22 cellular contexts compared by ENCODE assay signal in the genomic region with DNA sequence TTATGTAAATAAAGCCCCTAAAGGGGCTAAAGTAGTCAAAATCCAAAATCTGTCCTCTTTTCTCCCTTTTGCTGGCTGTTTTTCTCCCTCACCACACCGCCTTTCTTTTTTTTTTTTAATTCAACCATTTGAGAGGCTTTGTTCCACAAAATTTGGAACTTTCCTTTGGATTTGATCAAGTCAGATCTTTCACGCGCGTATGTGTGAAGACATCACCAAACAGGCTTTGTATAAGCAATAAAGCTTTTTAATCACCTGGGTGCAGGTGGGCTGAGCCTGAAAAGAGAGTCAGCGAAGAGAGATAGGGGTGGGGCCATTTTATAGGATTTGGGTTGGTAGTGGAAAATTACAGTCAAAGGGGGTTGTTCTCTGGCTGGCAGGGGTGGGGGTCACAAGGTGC. TPM values are rescaled to one million over a fixed set of nuclear protein-coding genes. Genes with fewer than 3 reads are reported as not detected.
DNase-seq lines count a peak whose midpoint lies in the region; ATAC-seq, FAIRE-seq and TF ChIP-seq lines count a peak whose summit lies in the region.
"Had no signal": no experiment of that assay in that cellular context is flagged by ENCODE, and none has a peak within 500 bp of the region (broad histone marks: within the 10 kb centered on the region; RNA-seq: fewer than 3 reads in every experiment).

No MANE protein-coding gene starts in this region.

- SMC1A ChIA-PET in GM12878 (lab: Charles Lee; ENCODE audit: uncharacterized antibody, unreplicated experiment), result interaction anchor here (0.9 to 9.2 kb wide), 4 partner anchors 10 to 117 kb away, joined by 3 to 57 read pairs (median 10); a partner anchor contains a TSS

- H2AFZ ChIP-seq in GM12878 (ENCODE audit: control insufficient read depth, low read depth, low read length), result peak overlapping the region; percentile 58

- no peaks in the 10 kb centered on the region; the same call in 1 of the 2 replicates for H3K79me2 ChIP-seq in GM12878 (ENCODE audit: control insufficient read depth, insufficient read depth, low read length)

- FAIRE-seq in GM12878 (lab: Jason Lieb, UNC) (no peak), H54 (lab: Jason Lieb, UNC) (no peak)
- FAIRE-seq: D721Med, G401.6, GM12891, HTR-8/SVneo had no signal

- peaks cover 39% of the 10 kb centered on the region for H3K4me1 ChIP-seq in ES-I3 (ENCODE audit: insufficient read depth, low read length)
- peaks cover 10% of the 10 kb centered on the region; the same call in 1 of the 2 replicates for H3K4me1 ChIP-seq in GM12878 (ENCODE audit: control insufficient read depth, insufficient read depth, low read length)

- 79% methylated on average over 5 of the region's 5 CpGs for WGBS in GM12878 (ENCODE audit: insufficient coverage, insufficient replicate concordance, low lambda C conversion rate, missing lambda C conversion rate)

- H3K36me3 Mint-ChIP-seq in IgD-negative memory B cell, result no peaks in the 10 kb centered on the region
- H3K36me3 Mint-ChIP-seq: CD8-positive, alpha-beta memory T cell had no signal

- in situ Hi-C loops in GM12878 (cut with MboI), result no loop called here

- POLR2A ChIA-PET in GM12878 (lab: Charles Lee), result interaction anchor here (0.7 to 1.8 kb wide), 4 partner anchors 12 to 269 kb away, joined by 3 to 6 read pairs (median 4); no protein-coding TSS in a partner anchor

- ATAC-seq in GM12878, result no peak
- no peak for ATAC-seq in HG02798 (IDR thresholded peaks at IDR 0.05; ENCODE audit: poor library complexity, unreplicated experiment)
- ATAC-seq in HG02884 (IDR thresholded peaks at IDR 0.05; ENCODE audit: unreplicated experiment), result no peak

- no peak for TF ChIP-seq RAD21 in GM12878 (IDR thresholded peaks at IDR 0.05; ENCODE audit: insufficient read depth, low read depth, low read length)

- TF ChIP-seq POLR2A in GM12878 (IDR thresholded peaks at IDR 0.05; ENCODE audit: low read depth, low read length) (no peak), H54 (IDR thresholded peaks at IDR 0.05; ENCODE audit: low read depth, low read length) (no peak)

- BruUV-seq in GM12878 (replicated peaks; lab: Mats Ljungman, UMichigan), result no TSS peak

- peak overlapping the region; percentile 37; the same call in 1 of the 2 replicates for H3K27ac ChIP-seq in GM12878 (ENCODE audit: control insufficient read depth, insufficient read depth)
- H3K27ac ChIP-seq: BLaER1, HL-60, KMS-11, RWPE1 had no signal

- H3K27ac Mint-ChIP-seq in IgD-negative memory B cell, result no peak overlapping the region
- H3K27ac Mint-ChIP-seq: CD8-positive, alpha-beta memory T cell had no signal

- H3K4me1 Mint-ChIP-seq in IgD-negative memory B cell, result peaks cover 2 to 6% (median 6%) of the 10 kb centered on the region in 3 donors

- H3K27me3 ChIP-seq in GM12878 (replicated peaks in 1 of 2; ENCODE audit: control insufficient read depth in 2 of 2, insufficient read depth in 2 of 2, low read length in 1 of 2), result no peaks in the 10 kb centered on the region
- H3K27me3 ChIP-seq: BLaER1 had no signal

- no peak for TF ChIP-seq CTCF in GM12878 (IDR thresholded peaks at IDR 0.05 in 2 of 3, conservative IDR thresholded peaks at IDR 0.05 in 1 of 3; ENCODE audit: control insufficient read depth in 2 of 3, extremely low read depth in 1 of 3, insufficient read depth in 1 of 3, low read depth in 3 of 3, low read length in 3 of 3)

- H3K9ac ChIP-seq in ES-I3 (ENCODE audit: low read depth, low read length), result peak overlapping the region; percentile 7; the same call in 1 of the 2 replicates
- no peak overlapping the region; the same call in 1 of the 2 replicates for H3K9ac ChIP-seq in GM12878 (ENCODE audit: control insufficient read depth, insufficient read depth, low read length)
- H3K9ac ChIP-seq: BLaER1, KMS-11 had no signal

- CTCF ChIA-PET in GM12878 (lab: Yijun Ruan, JAX), result interaction anchor here (0.9 to 1.0 kb wide), 2 partner anchors 11 to 171 kb away, joined by 3 read pairs; no protein-coding TSS in a partner anchor

- H3K4me3 ChIP-seq in GM12878, result peak overlapping the region; percentile 46
- H3K4me3 ChIP-seq: BLaER1 had no signal

- H3K4me3 Mint-ChIP-seq in IgD-negative memory B cell, result peak overlapping the region; percentile 32 to 62 (median 56)
- H3K4me3 Mint-ChIP-seq: CD8-positive, alpha-beta memory T cell had no signal

- no peaks in the 10 kb centered on the region for H4K20me1 ChIP-seq in GM12878 (ENCODE audit: control insufficient read depth, insufficient read depth)
- H4K20me1 ChIP-seq: BLaER1 had no signal

- H3K9me3 Mint-ChIP-seq in IgD-negative memory B cell, result no peaks in the 10 kb centered on the region
- H3K9me3 Mint-ChIP-seq: CD8-positive, alpha-beta memory T cell had no signal

- H3K36me3 ChIP-seq in ES-I3 (ENCODE audit: insufficient read depth, low read length) (no peaks in the 10 kb centered on the region), GM12878 (ENCODE audit: control insufficient read depth in 2 of 2, insufficient read depth in 2 of 2, low read length in 1 of 2) (no peaks in the 10 kb centered on the region)
- H3K36me3 ChIP-seq: BLaER1 had no signal

- H3K4me2 ChIP-seq in GM12878 (ENCODE audit: control insufficient read depth, insufficient read depth), result peak overlapping the region; percentile 44
- H3K4me2 ChIP-seq: BLaER1, KMS-11 had no signal

- H3K9me3 ChIP-seq in ES-I3 (ENCODE audit: control insufficient read depth, insufficient read depth, low read length), result no peaks in the 10 kb centered on the region; the same call in 1 of the 2 replicates
- no peaks in the 10 kb centered on the region; the same call in 2 of the 3 replicates for H3K9me3 ChIP-seq in GM12878 (replicated peaks; ENCODE audit: control insufficient read depth, insufficient read depth, low read length)
- H3K9me3 ChIP-seq: BLaER1 had no signal

- no peak for TF ChIP-seq EP300 in GM12878 (IDR thresholded peaks at IDR 0.05; ENCODE audit: borderline replicate concordance in 1 of 2, control insufficient read depth in 1 of 2, low read depth in 2 of 2, low read length in 2 of 2)

- intact Hi-C loops in GM12878 (cut with micrococcal nuclease; ENCODE audit: unreplicated experiment), result no loop called here

- RAD21 ChIA-PET in GM12878 (lab: Charles Lee; ENCODE audit: unreplicated experiment), result interaction anchor here (1.0 kb wide), 1 partner anchor 19 kb away, joined by 4 read pairs; a partner anchor contains a TSS

- DNase-seq in GM12878 (ENCODE audit: low read depth, low spot score) (no peak), islet precursor cell (peak; percentile 8), H54 (ENCODE audit: insufficient read length, low spot score) (no peak), ureter (ENCODE audit: low spot score) (no peak)
- DNase-seq: CD8-positive, alpha-beta memory T cell; DMS79; NCI-H1092 treated with DMSO at 0.1 percent for 48 hours; NCI-H524 had no signal

- peaks cover 4% of the 10 kb centered on the region for H3K27me3 Mint-ChIP-seq in IgD-negative memory B cell
- H3K27me3 Mint-ChIP-seq: CD8-positive, alpha-beta memory T cell had no signal

RNA-seq across cellular contexts. Expression of a gene that starts 5.3 kb away (rescaled TPM):
- 1.3 TPM for polyA plus RNA-seq in IgD-negative memory B cell
- 10.5 and 11.8 TPM in 2 replicates for total RNA-seq in GM12878 (2013; cell fraction: nucleolus; rRNA removed)
- total RNA-seq in GM12878 (2014; rRNA removed), result 61.0 and 75.5 TPM in 2 replicates
- 11.5 and 14.4 TPM in 2 replicates for total RNA-seq in GM12878 (2014; rRNA removed; fragmentation: Illumina TruSeq; extraction: Trizol)
- total RNA-seq in GM12878 (2021), result 54.6 and 60.2 TPM in 2 replicates
- 4.0 TPM for polyA plus RNA-seq in GM12878 (2011; ENCODE audit: low read depth)
- 0.89 and 3.4 TPM in 2 replicates for polyA plus RNA-seq in GM12878 (2011; rRNA removed)
- polyA plus RNA-seq in GM12878 (2011; cell fraction: cytosol; rRNA removed), result 4.1 and 9.4 TPM in 2 replicates
- polyA plus RNA-seq in GM12878 (2011; cell fraction: nucleus; rRNA removed), result 10.7 and 15.0 TPM in 2 replicates
- 10.4 and 12.2 TPM in 2 replicates for polyA plus RNA-seq in GM12878 (2012)
- 3.4 and 9.1 TPM in 2 replicates for polyA plus RNA-seq in GM12878 (2014; fragmentation: Illumina TruSeq; extraction: Trizol)
- polyA plus RNA-seq in GM12878 (2014; fragmentation: Nextera tagmentation; extraction: Ambion mirVana), result 1 to 10 TPM; 1.3 to 3.6 TPM
- 49.2 and 60.4 TPM in 2 replicates for polyA plus RNA-seq in GM12878 (2014; rRNA removed)
- polyA plus RNA-seq in GM12878 (2016; fragmentation: Nextera tagmentation; extraction: Ambion mirVana), result 10 to 100 TPM; 55.0 to 57.9 TPM
- 2.0 and 4.4 TPM in 2 replicates for polyA minus RNA-seq in GM12878 (2011; rRNA and poly(A)+ RNA removed)
- polyA minus RNA-seq in GM12878 (2011; cell fraction: cytosol; rRNA and poly(A)+ RNA removed), result 4.5 and 5.7 TPM in 2 replicates
- polyA minus RNA-seq in GM12878 (2011; cell fraction: nucleus; rRNA and poly(A)+ RNA removed), result 6.6 and 13.0 TPM in 2 replicates
- total RNA-seq in ureter, result 2.3 TPM
- total RNA-seq: A172, H4 had no signal

RNA-seq across cellular contexts. Expression of a gene that starts 18.5 kb away (rescaled TPM):
- polyA plus RNA-seq in IgD-negative memory B cell (18.6 TPM), GM12878 (2011; rRNA removed) (13.1 and 24.3 TPM in 2 replicates), GM12878 (2014; fragmentation: Illumina TruSeq; extraction: Trizol) (34.4 and 36.6 TPM in 2 replicates), GM12878 (2014; fragmentation: Nextera tagmentation; extraction: Ambion mirVana) (10 to 100 TPM; 33.5 to 38.0 TPM), GM12878 (2014; rRNA removed) (30.5 and 34.9 TPM in 2 replicates), GM12878 (2016; fragmentation: Nextera tagmentation; extraction: Ambion mirVana) (10 to 100 TPM; 34.6 TPM)
- 10.9 and 15.9 TPM in 2 replicates for total RNA-seq in GM12878 (2013; cell fraction: nucleolus; rRNA removed)
- total RNA-seq in GM12878 (2014; rRNA removed) (33.0 TPM in 2 replicates), GM12878 (2014; rRNA removed; fragmentation: Illumina TruSeq; extraction: Trizol) (21.2 and 22.7 TPM in 2 replicates), GM12878 (2021) (22.3 and 23.2 TPM in 2 replicates), ureter (11.8 TPM)
- polyA plus RNA-seq in GM12878 (2011; ENCODE audit: low read depth), result 10.5 TPM
- 32.7 and 40.1 TPM in 2 replicates for polyA plus RNA-seq in GM12878 (2011; cell fraction: cytosol; rRNA removed)
- polyA plus RNA-seq in GM12878 (2011; cell fraction: nucleus; rRNA removed), result 42.8 and 43.2 TPM in 2 replicates
- 10.9 and 14.8 TPM in 2 replicates for polyA plus RNA-seq in GM12878 (2012)
- 33.0 and 34.6 TPM in 2 replicates for polyA minus RNA-seq in GM12878 (2011; rRNA and poly(A)+ RNA removed)
- polyA minus RNA-seq in GM12878 (2011; cell fraction: cytosol; rRNA and poly(A)+ RNA removed), result 12.3 and 15.8 TPM in 2 replicates
- 24.3 and 39.1 TPM in 2 replicates for polyA minus RNA-seq in GM12878 (2011; cell fraction: nucleus; rRNA and poly(A)+ RNA removed)

RNA-seq across cellular contexts. Expression of a gene that starts 18.8 kb away (rescaled TPM):
- 21.1 TPM for polyA plus RNA-seq in IgD-negative memory B cell
- 41.4 and 50.2 TPM in 2 replicates for total RNA-seq in GM12878 (2013; cell fraction: nucleolus; rRNA removed)
- total RNA-seq in GM12878 (2014; rRNA removed), result 34.3 and 34.6 TPM in 2 replicates
- total RNA-seq in GM12878 (2014; rRNA removed; fragmentation: Illumina TruSeq; extraction: Trizol), result 17.5 and 20.0 TPM in 2 replicates
- total RNA-seq in GM12878 (2021), result 37.7 and 38.0 TPM in 2 replicates
- polyA plus RNA-seq in GM12878 (2011; ENCODE audit: low read depth), result 18.8 TPM
- 17.5 and 25.7 TPM in 2 replicates for polyA plus RNA-seq in GM12878 (2011; rRNA removed)
- 25.0 and 40.1 TPM in 2 replicates for polyA plus RNA-seq in GM12878 (2011; cell fraction: cytosol; rRNA removed)
- 148 and 169 TPM in 2 replicates for polyA plus RNA-seq in GM12878 (2011; cell fraction: nucleus; rRNA removed)
- 15.6 and 18.0 TPM in 2 replicates for polyA plus RNA-seq in GM12878 (2012)
- polyA plus RNA-seq in GM12878 (2014; fragmentation: Illumina TruSeq; extraction: Trizol), result 16.4 and 23.1 TPM in 2 replicates
- 10 to 100 TPM in 1 of 2 experiments, 1 to 10 TPM in 1; 2.5 to 10.5 TPM for polyA plus RNA-seq in GM12878 (2014; fragmentation: Nextera tagmentation; extraction: Ambion mirVana)
- 41.5 and 42.7 TPM in 2 replicates for polyA plus RNA-seq in GM12878 (2014; rRNA removed)
- polyA plus RNA-seq in GM12878 (2016; fragmentation: Nextera tagmentation; extraction: Ambion mirVana), result 10 to 100 TPM; 38.1 to 42.0 TPM
- 17.8 and 22.5 TPM in 2 replicates for polyA minus RNA-seq in GM12878 (2011; rRNA and poly(A)+ RNA removed)
- polyA minus RNA-seq in GM12878 (2011; cell fraction: cytosol; rRNA and poly(A)+ RNA removed), result 4.5 and 10.2 TPM in 2 replicates
- polyA minus RNA-seq in GM12878 (2011; cell fraction: nucleus; rRNA and poly(A)+ RNA removed), result 14.3 and 29.4 TPM in 2 replicates
- total RNA-seq in ureter, result 34.2 TPM
